In the genomic region with DNA sequence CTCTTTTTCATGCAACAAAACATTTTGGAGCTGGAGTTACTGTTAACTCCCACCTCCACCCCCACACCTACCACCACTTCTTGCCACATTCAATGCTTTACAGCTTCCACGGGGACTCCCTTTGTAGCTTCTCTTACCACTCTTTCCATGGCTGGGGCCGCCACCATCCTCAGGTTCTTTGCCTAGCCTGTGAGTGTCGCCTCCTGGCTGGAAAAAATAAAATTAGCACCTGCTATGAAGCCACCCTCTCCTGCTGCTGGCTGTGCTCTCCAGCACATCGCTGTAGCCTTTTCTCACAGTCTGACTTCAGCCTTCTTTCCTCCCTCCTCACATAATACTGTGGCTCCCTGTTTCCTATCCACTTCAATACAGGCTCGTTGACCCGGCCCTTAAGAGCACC, we compare ENCODE assay signal across 16 cellular contexts.
DNase-seq lines count a peak whose midpoint lies in the region; ATAC-seq and TF ChIP-seq lines count a peak whose summit lies in the region.
"Had no signal": no experiment of that assay in that cellular context is flagged by ENCODE, and none has a peak within 500 bp of the region (broad histone marks: within the 10 kb centered on the region; RNA-seq: fewer than 3 reads in every experiment).

No MANE protein-coding gene starts in this region.

- DNase-seq in NCI-H82 (lab: John Stamatoyannopoulos, UW) (peak; percentile 4), NCI-H82 treated with DMSO at 0.1 percent for 48 hours (lab: John Stamatoyannopoulos, UW; ENCODE audit: unreplicated experiment) (no peak), PC-3 (no peak), hepatocyte (ENCODE audit: low spot score) (no peak), progenitor cell of endocrine pancreas (ENCODE audit: low spot score, unreplicated experiment) (no peak), Right ventricle myocardium inferior (ENCODE audit: missing footprints) (no peak), nucleus accumbens (lab: John Stamatoyannopoulos, UW) (no peak)
- DNase-seq in activated CD4-positive, alpha-beta memory T cell treated with anti-CD3 and anti-CD28 coated beads for 36 hours, result no peak
- DNase-seq: CD8-positive, alpha-beta T cell; H7; NCI-H1105; NCI-H1694 treated with DMSO at 0.1 percent for 48 hours; NCI-H526 treated with DMSO at 0.1 percent for 48 hours had no signal

- H3K9me2 ChIP-seq in PC-3 (replicated peaks; ENCODE audit: low read length) (no peaks in the 10 kb centered on the region), hepatocyte (replicated peaks; ENCODE audit: insufficient read depth) (no peaks in the 10 kb centered on the region)

- intact Hi-C loops in PC-3 (cut with micrococcal nuclease), result no loop called here
- intact Hi-C loops in activated CD4-positive, alpha-beta memory T cell treated with anti-CD3 and anti-CD28 coated beads for 36 hours (cut with micrococcal nuclease), result no loop called here
- intact Hi-C loops in Right ventricle myocardium inferior (cut with DNase I), result no loop called here

- H3K4me3 ChIP-seq in PC-3 (ENCODE audit: low read length) (no peak overlapping the region), hepatocyte (no peak overlapping the region)
- H3K4me3 ChIP-seq: BLaER1, SK-N-MC had no signal

- H3F3A ChIP-seq in PC-3 (ENCODE audit: low read length, unreplicated experiment), result no peaks in the 10 kb centered on the region

- POLR2A ChIA-PET in PC-3 (lab: Charles Lee; ENCODE audit: unreplicated experiment), result no interaction called here
- POLR2A ChIA-PET in activated CD4-positive, alpha-beta memory T cell treated with anti-CD3 and anti-CD28 coated beads for 36 hours (lab: Charles Lee), result no interaction called here

- peaks cover 1% of the 10 kb centered on the region for H3K9me3 Mint-ChIP-seq in progenitor cell of endocrine pancreas (ENCODE audit: low read depth)
- H3K9me3 Mint-ChIP-seq in activated CD4-positive, alpha-beta memory T cell treated with anti-CD3 and anti-CD28 coated beads for 36 hours, result no peaks in the 10 kb centered on the region
- H3K9me3 Mint-ChIP-seq: CD8-positive, alpha-beta T cell; IgD-negative memory B cell had no signal

- peaks cover 22% of the 10 kb centered on the region for H3K4me1 Mint-ChIP-seq in progenitor cell of endocrine pancreas (ENCODE audit: low read depth)
- no peaks in the 10 kb centered on the region for H3K4me1 Mint-ChIP-seq in activated CD4-positive, alpha-beta memory T cell treated with anti-CD3 and anti-CD28 coated beads for 36 hours (ENCODE audit: low read depth)

- ATAC-seq in PC-3 (no peak), Right ventricle myocardium inferior (no peak)
- ATAC-seq: CD8-positive, alpha-beta T cell had no signal

- H3K27me3 Mint-ChIP-seq in progenitor cell of endocrine pancreas, result no peaks in the 10 kb centered on the region
- H3K27me3 Mint-ChIP-seq in activated CD4-positive, alpha-beta memory T cell treated with anti-CD3 and anti-CD28 coated beads for 36 hours, result peaks cover 7% of the 10 kb centered on the region

- peak overlapping the region; percentile 77 for H3K27ac Mint-ChIP-seq in progenitor cell of endocrine pancreas
- H3K27ac Mint-ChIP-seq in activated CD4-positive, alpha-beta memory T cell treated with anti-CD3 and anti-CD28 coated beads for 36 hours, result no peak overlapping the region
- H3K27ac Mint-ChIP-seq: CD8-positive, alpha-beta T cell had no signal

- H3K36me3 Mint-ChIP-seq in progenitor cell of endocrine pancreas (ENCODE audit: insufficient read depth), result no peaks in the 10 kb centered on the region
- no peaks in the 10 kb centered on the region for H3K36me3 Mint-ChIP-seq in activated CD4-positive, alpha-beta memory T cell treated with anti-CD3 and anti-CD28 coated beads for 36 hours
- H3K36me3 Mint-ChIP-seq: CD8-positive, alpha-beta T cell; IgD-negative memory B cell had no signal

- H3K4me3 Mint-ChIP-seq in progenitor cell of endocrine pancreas (ENCODE audit: low read depth), result no peak overlapping the region
- H3K4me3 Mint-ChIP-seq in activated CD4-positive, alpha-beta memory T cell treated with anti-CD3 and anti-CD28 coated beads for 36 hours, result no peak overlapping the region
- H3K4me3 Mint-ChIP-seq: CD8-positive, alpha-beta T cell; IgD-negative memory B cell had no signal

- H4K20me1 ChIP-seq in PC-3 (ENCODE audit: low read length) (no peaks in the 10 kb centered on the region), hepatocyte (ENCODE audit: insufficient read depth, poor library complexity, severe bottlenecking) (no peaks in the 10 kb centered on the region)
- H4K20me1 ChIP-seq: BLaER1 had no signal

- no peak overlapping the region for H3K4me2 ChIP-seq in PC-3 (ENCODE audit: low read length)
- no peak overlapping the region for H3K4me2 ChIP-seq in hepatocyte
- H3K4me2 ChIP-seq: BLaER1 had no signal

- H3K36me3 ChIP-seq in PC-3 (ENCODE audit: low read depth, low read length) (no peaks in the 10 kb centered on the region), hepatocyte (replicated peaks; ENCODE audit: insufficient read depth, low read depth) (no peaks in the 10 kb centered on the region)
- H3K36me3 ChIP-seq: BLaER1 had no signal

- 83% methylated on average over 6 of the region's 6 CpGs for WGBS in hepatocyte (ENCODE audit: low lambda C conversion rate, missing lambda C conversion rate)

- CTCF ChIA-PET in PC-3 (lab: Charles Lee), result no interaction called here
- CTCF ChIA-PET in activated CD4-positive, alpha-beta memory T cell treated with anti-CD3 and anti-CD28 coated beads for 36 hours (lab: Charles Lee), result no interaction called here

- H3K79me2 ChIP-seq in PC-3 (ENCODE audit: low read length) (no peaks in the 10 kb centered on the region), hepatocyte (peaks cover 21% of the 10 kb centered on the region)

- no peak overlapping the region for H3K27ac ChIP-seq in PC-3 (ENCODE audit: low read length)
- H3K27ac ChIP-seq in hepatocyte, result no peak overlapping the region
- H3K27ac ChIP-seq: BLaER1, SK-N-MC had no signal

- H3K27me3 ChIP-seq in PC-3 (ENCODE audit: low read length), result no peaks in the 10 kb centered on the region
- H3K27me3 ChIP-seq in hepatocyte, result no peaks in the 10 kb centered on the region
- H3K27me3 ChIP-seq: BLaER1 had no signal

- H3K4me1 ChIP-seq in PC-3 (ENCODE audit: insufficient read depth, low read length), result peaks cover 2% of the 10 kb centered on the region; the same call in 1 of the 2 replicates
- H3K4me1 ChIP-seq in hepatocyte (ENCODE audit: insufficient read depth), result peaks cover 18% of the 10 kb centered on the region

- no peak overlapping the region for H2AFZ ChIP-seq in PC-3 (ENCODE audit: low read length)
- no peak overlapping the region for H2AFZ ChIP-seq in hepatocyte

- TF ChIP-seq CTCF in PC-3 (conservative IDR thresholded peaks at IDR 0.05; ENCODE audit: low read depth, low read length) (peak; percentile 16; the same call in 1 of the 2 replicates), hepatocyte (IDR thresholded peaks at IDR 0.05; ENCODE audit: poor library complexity) (peak; percentile 3), progenitor cell of endocrine pancreas (IDR thresholded peaks at IDR 0.05; ENCODE audit: unreplicated experiment) (no peak)

- BruUV-seq in PC-3 (replicated peaks; lab: Mats Ljungman, UMichigan), result no TSS peak

- no peaks in the 10 kb centered on the region for H3K9me3 ChIP-seq in PC-3 (ENCODE audit: low read length)
- no peaks in the 10 kb centered on the region for H3K9me3 ChIP-seq in hepatocyte (ENCODE audit: low read depth)
- H3K9me3 ChIP-seq: BLaER1 had no signal

- no peak overlapping the region for H3K9ac ChIP-seq in PC-3 (ENCODE audit: low read length)
- H3K9ac ChIP-seq: BLaER1 had no signal
